Comparison of ENCODE assay signal across 1 cellular context in genomic region chr16:29667320-29667605, GRCh38.
TF ChIP-seq lines count a peak whose summit lies in the region.

No MANE protein-coding gene starts in this region.

TF ChIP-seq in GM12878, 131 proteins besides CTCF, POLR2A, EP300 and RAD21:
- 0 out of 2 replicates have a peak, but pooled peaks have one; percentile 15 for TF ChIP-seq POLR2AphosphoS5 (IDR thresholded peaks at IDR 0.05; ENCODE audit: low read length)
